Comparison of ENCODE assay signal across 6 cellular contexts in genomic region chr11:65539401-65540289, GRCh38. TPM values are rescaled to one million over a fixed set of nuclear protein-coding genes. Genes with fewer than 3 reads are reported as not detected.
DNase-seq lines count a peak whose midpoint lies in the region; ATAC-seq, FAIRE-seq and TF ChIP-seq lines count a peak whose summit lies in the region.

No MANE protein-coding gene starts in this region.

- no peaks in the 10 kb centered on the region for H3K27me3 Mint-ChIP-seq in Calu3 (ENCODE audit: unreplicated experiment)
- no peaks in the 10 kb centered on the region for H3K27me3 Mint-ChIP-seq in T-cell

- no peaks in the 10 kb centered on the region for H3K9me3 ChIP-seq in kidney (ENCODE audit: control insufficient read depth in 1 of 2, low read length in 2 of 2)

- H3K4me3 Mint-ChIP-seq in Calu3 (ENCODE audit: low read depth, unreplicated experiment) (peak overlapping the region; percentile 62), T-cell (peak overlapping the region; percentile 73 to 86 (median 80))

- intact Hi-C loops in Calu3 (cut with micrococcal nuclease; ENCODE audit: unreplicated experiment) (loop anchor here (2.0 kb wide), 1 partner anchor 31 kb away; the partner anchor contains the start of gene ZNRD2), kidney (cut with DNase I) (no loop called here)

- H3K9me3 Mint-ChIP-seq in Calu3 (ENCODE audit: low read depth, unreplicated experiment), result no peaks in the 10 kb centered on the region
- H3K9me3 Mint-ChIP-seq in T-cell, result no peaks in the 10 kb centered on the region

- H3K27ac Mint-ChIP-seq in Calu3 (ENCODE audit: unreplicated experiment) (no peak overlapping the region), T-cell (peak overlapping the region; percentile 87 to 88)

- ATAC-seq in HG02588 (IDR thresholded peaks at IDR 0.05; ENCODE audit: unreplicated experiment) (peak; percentile 42), T-cell (replicated peaks in 1 of 4) (peak; percentile 74 to 76 (median 76))

- H3K36me3 ChIP-seq in kidney (ENCODE audit: control insufficient read depth in 1 of 2, insufficient read depth in 2 of 2, low read length in 2 of 2), result peaks cover 2 to 15% of the 10 kb centered on the region in 2 donors

- no peak for FAIRE-seq in kidney (lab: Jason Lieb, UNC)

- H3K9ac ChIP-seq in kidney (ENCODE audit: low read length in 2 of 2), result peak overlapping the region in 1 of 2 donors; percentile 51

- DNase-seq in Calu3, result peak; percentile 24
- peak in 5 of 34 experiments; percentile 28 to 49 (median 44) for DNase-seq in T-cell
- DNase-seq in kidney, result peak; percentile 95
- no peak for DNase-seq in cerebellar cortex (ENCODE audit: low spot score)
- DNase-seq in medulla oblongata (ENCODE audit: extremely low spot score), result no peak

- H3K4me1 ChIP-seq in kidney (ENCODE audit: control insufficient read depth in 1 of 2, insufficient read depth in 1 of 2, low read depth in 1 of 2, low read length in 2 of 2), result peaks cover 6 to 16% of the 10 kb centered on the region in 2 donors

- BruUV-seq in Calu3 (replicated peaks; lab: Mats Ljungman, UMichigan), result no TSS peak

- peak overlapping the region; percentile 94 for H3K27ac ChIP-seq in kidney (ENCODE audit: low read depth in 2 of 2, low read length in 2 of 2)

- CTCF ChIA-PET in Calu3 (lab: Charles Lee) (interaction anchor here (0.7 to 2.9 kb wide), 4 partner anchors 19 to 54 kb away, joined by 3 to 39 read pairs (median 6); partner anchors contain the start of genes FAM89B, LTBP3 and ZNRD2), T-cell (lab: Charles Lee) (interaction anchor here (0.7 to 2.4 kb wide), 11 partner anchors 13 to 124 kb away, joined by 3 to 17 read pairs (median 4); partner anchors contain the start of genes SCYL1 (in 1 of the 2) and ZNRD2 (in 1 of the 2))

- H3K36me3 Mint-ChIP-seq in Calu3 (ENCODE audit: insufficient read depth, unreplicated experiment) (peaks cover 73% of the 10 kb centered on the region), T-cell (peaks cover 8% of the 10 kb centered on the region)

- POLR2A ChIA-PET in T-cell (lab: Charles Lee), result no interaction called here

- H3K4me1 Mint-ChIP-seq in Calu3 (ENCODE audit: low read depth, unreplicated experiment) (peaks cover 15% of the 10 kb centered on the region), T-cell (peaks cover 13 to 23% (median 22%) of the 10 kb centered on the region in 3 donors)

- TF ChIP-seq CTCF in Calu3 (IDR thresholded peaks at IDR 0.05; ENCODE audit: unreplicated experiment) (no peak), kidney (IDR thresholded peaks at IDR 0.05; ENCODE audit: borderline replicate concordance, extremely low read depth, insufficient read depth) (no peak)

- H3K4me3 ChIP-seq in kidney (ENCODE audit: low read length in 2 of 2), result peak overlapping the region; percentile 65 to 74

RNA-seq across cellular contexts. Expression of gene SCYL1, which starts 14.8 kb away (rescaled TPM):
- 47.8 and 53.6 TPM in 2 replicates for total RNA-seq in Calu3 (2022)
- total RNA-seq in T-cell, result 10 to 100 TPM; 66.4 to 96.8 (median 76.8) TPM
- total RNA-seq in kidney, result 72.2 TPM
- polyA plus RNA-seq in kidney (ENCODE audit: insufficient read depth, low read depth, low replicate concordance), result 78.9 TPM

RNA-seq across cellular contexts. Expression of gene LTBP3, which starts 18.5 kb away (rescaled TPM):
- total RNA-seq in Calu3 (2022) (166 and 169 TPM in 2 replicates), T-cell (100 to 1,000 TPM; 200 to 364 (median 284) TPM), kidney (165 TPM)
- 61.6 TPM for polyA plus RNA-seq in kidney (ENCODE audit: insufficient read depth, low read depth, low replicate concordance)

RNA-seq across cellular contexts. Expression of gene ZNRD2, which starts 30.6 kb away (rescaled TPM):
- total RNA-seq in Calu3 (2022) (40.7 and 45.3 TPM in 2 replicates), T-cell (10 to 100 TPM; 32.5 to 36.9 (median 34.5) TPM), kidney (32.0 TPM)
- 60.4 TPM for polyA plus RNA-seq in kidney (ENCODE audit: insufficient read depth, low read depth, low replicate concordance)

RNA-seq across cellular contexts. Expression of gene FAM89B, which starts 32.7 kb away (rescaled TPM):
- 29.8 and 30.6 TPM in 2 replicates for total RNA-seq in Calu3 (2022)
- total RNA-seq in T-cell, result 10 to 100 TPM; 36.3 to 72.9 (median 69.3) TPM
- 36.7 TPM for total RNA-seq in kidney
- polyA plus RNA-seq in kidney (ENCODE audit: insufficient read depth, low read depth, low replicate concordance), result 33.5 TPM

RNA-seq across cellular contexts. Expression of gene EHBP1L1, which starts 36.2 kb away (rescaled TPM):
- total RNA-seq in Calu3 (2022), result 73.7 and 81.0 TPM in 2 replicates
- 100 to 1,000 TPM; 115 to 170 (median 150) TPM for total RNA-seq in T-cell
- 95.4 TPM for total RNA-seq in kidney
- 20.5 TPM for polyA plus RNA-seq in kidney (ENCODE audit: insufficient read depth, low read depth, low replicate concordance)

Comparison
In these comparisons a context has a peak if more than half of its experiments do, and no peak if none do; other contexts are left out.
1. DNase-seq: peak in Calu3 (single experiment) and kidney (single experiment); none in cerebellar cortex (single experiment) and medulla oblongata (single experiment).